In genomic region chr13:65410791-65411190, GRCh38 we compare ENCODE assay signal across 28 cellular contexts.
"Had no signal": no experiment of that assay in that cellular context is flagged by ENCODE, and none has a peak within 500 bp of the region (broad histone marks: within the 10 kb centered on the region; RNA-seq: fewer than 3 reads in every experiment).

No MANE protein-coding gene starts in this region.

- H3K9me3 ChIP-seq: colonic mucosa, esophagus squamous epithelium, gastrocnemius medialis, heart right ventricle, left lung, lower lobe of right lung had no signal

- DNase-seq: colonic mucosa; cortex of kidney; effector CD8-positive, alpha-beta T cell; effector memory CD8-positive, alpha-beta T cell; endodermal cell; erythroblast; esophagus squamous epithelium; foreskin fibroblast; foreskin melanocyte; gastrocnemius medialis; glutamatergic neuron; head of caudate nucleus; heart right ventricle; hippocampal formation; left cardiac atrium; left lung; left ventricle myocardium superior; lower lobe of right lung; mesenchymal stem cell; mucosa of descending colon; naive B cell had no signal

- H3K4me1 Mint-ChIP-seq: endodermal cell, naive B cell had no signal

- H3K4me3 Mint-ChIP-seq: dendritic cell treated with granulocyte-macrophage colony-stimulating factor and Interleukin-4, amounts not matched to agents 40 ng/mL and 50 ng/mL, for 4 days; effector memory CD8-positive, alpha-beta T cell; endodermal cell; mesothelial cell of epicardium; naive B cell had no signal

- H3K27ac ChIP-seq: colonic mucosa, epithelial cell of prostate, esophagus squamous epithelium, gastrocnemius medialis, heart right ventricle, left lung, lower lobe of right lung had no signal

- ATAC-seq: effector memory CD8-positive, alpha-beta T cell; esophagus mucosa; gastrocnemius medialis; heart right ventricle; left cardiac atrium; left lung; left ventricle myocardium superior; lower lobe of right lung; mucosa of descending colon had no signal

- H3K27me3 Mint-ChIP-seq: dendritic cell treated with granulocyte-macrophage colony-stimulating factor and Interleukin-4, amounts not matched to agents 40 ng/mL and 50 ng/mL, for 4 days; effector memory CD8-positive, alpha-beta T cell; naive B cell had no signal

- H3K4me1 ChIP-seq: colonic mucosa, esophagus squamous epithelium, gastrocnemius medialis, heart right ventricle, left lung, lower lobe of right lung had no signal

- FAIRE-seq: endometrium, islet of Langerhans, keratinocyte had no signal

- H3K36me3 ChIP-seq: colonic mucosa, esophagus squamous epithelium, gastrocnemius medialis, heart right ventricle, left lung, lower lobe of right lung had no signal

- H3K4me3 ChIP-seq: colonic mucosa, esophagus squamous epithelium, gastrocnemius medialis, heart right ventricle, left lung, lower lobe of right lung, mucosa of descending colon had no signal

- H3K27me3 ChIP-seq: colonic mucosa, esophagus squamous epithelium, gastrocnemius medialis, heart right ventricle, left lung had no signal

- H3K9me3 Mint-ChIP-seq: dendritic cell treated with granulocyte-macrophage colony-stimulating factor and Interleukin-4, amounts not matched to agents 40 ng/mL and 50 ng/mL, for 4 days; endodermal cell; mesothelial cell of epicardium; naive B cell had no signal

- H3K27ac Mint-ChIP-seq: dendritic cell treated with granulocyte-macrophage colony-stimulating factor and Interleukin-4, amounts not matched to agents 40 ng/mL and 50 ng/mL, for 4 days; effector memory CD8-positive, alpha-beta T cell; endodermal cell; mesothelial cell of epicardium; naive B cell had no signal

- H3K36me3 Mint-ChIP-seq: mesothelial cell of epicardium, naive B cell had no signal
